In genomic region chr17:6240601-6241000, GRCh38 we compare ENCODE assay signal across 1 cellular context.
TF ChIP-seq lines count a peak whose summit lies in the region.

No MANE protein-coding gene starts in this region.

TF ChIP-seq in H1, 55 proteins besides CTCF, POLR2A, EP300 and RAD21:
- no peak for TF ChIP-seq POLR2AphosphoS5 (IDR thresholded peaks at IDR 0.05; ENCODE audit: low read depth, low read length)
